13 cellular contexts compared by ENCODE assay signal in the genomic region with DNA sequence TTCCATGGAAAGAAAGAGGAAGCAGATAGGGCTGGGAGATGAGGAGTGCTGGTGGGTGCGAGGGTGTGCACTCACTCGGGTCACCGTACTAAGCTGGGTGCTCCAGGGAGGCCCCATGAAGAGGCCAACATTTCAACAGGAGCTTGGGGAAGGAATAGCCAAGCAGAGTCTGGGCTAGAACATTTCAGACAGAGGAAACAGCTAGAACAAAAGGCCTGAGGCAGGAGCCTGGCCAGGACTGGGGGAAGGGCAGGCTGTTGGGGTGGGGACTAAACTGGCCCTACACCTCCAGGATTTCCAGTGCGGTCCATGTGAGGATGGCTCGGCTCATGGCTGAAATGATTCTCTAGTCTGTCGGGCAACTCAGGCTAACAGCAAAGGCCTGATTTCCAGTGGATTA.
DNase-seq lines count a peak whose midpoint lies in the region; ATAC-seq and TF ChIP-seq lines count a peak whose summit lies in the region.
"Had no signal": no experiment of that assay in that cellular context is flagged by ENCODE, and none has a peak within 500 bp of the region (broad histone marks: within the 10 kb centered on the region; RNA-seq: fewer than 3 reads in every experiment).

No MANE protein-coding gene starts in this region.

- H4K20me1 ChIP-seq in BLaER1 treated with 17β-estradiol and CSF1 and Interleukin-3, amounts not matched to agents 10 nM and 100 nM = no peaks in the 10 kb centered on the region

- H3K4me2 ChIP-seq in BLaER1 treated with 17β-estradiol and CSF1 and Interleukin-3, amounts not matched to agents 10 nM and 100 nM = peak overlapping the region; percentile 86 to 97 (median 95)

- 79 to 92% methylated on average over 6 of the region's 6 CpGs for WGBS in lower leg skin, 2 donors

- no peak overlapping the region; a peak in 2 of 20 replicates for H3K4me3 ChIP-seq in BLaER1 treated with 17β-estradiol and CSF1 and Interleukin-3, amounts not matched to agents 10 nM and 100 nM
- H3K4me3 ChIP-seq in HUES6 (ENCODE audit: low read depth, low read length) = no peak overlapping the region
- no peak overlapping the region for H3K4me3 ChIP-seq in breast epithelium
- peak overlapping the region; percentile 18 for H3K4me3 ChIP-seq in naive thymus-derived CD4-positive, alpha-beta T cell (ENCODE audit: low read length)
- H3K4me3 ChIP-seq in lower leg skin (ENCODE audit: low read depth, poor library complexity, severe bottlenecking) = no peak overlapping the region

- no peak for TF ChIP-seq CTCF in breast epithelium (IDR thresholded peaks at IDR 0.05)
- TF ChIP-seq CTCF in lower leg skin (IDR thresholded peaks at IDR 0.05) = no peak

- TF ChIP-seq POLR2A in breast epithelium (IDR thresholded peaks at IDR 0.05) (no peak), lower leg skin (IDR thresholded peaks at IDR 0.05) (no peak)

- no peaks in the 10 kb centered on the region for H3K27me3 Mint-ChIP-seq in naive thymus-derived CD4-positive, alpha-beta T cell

- peak overlapping the region in 8 of 11 experiments; percentile 0 to 49 (median 38); a peak in 11 of 22 replicates for H3K9ac ChIP-seq in BLaER1 treated with 17β-estradiol and CSF1 and Interleukin-3, amounts not matched to agents 10 nM and 100 nM
- H3K9ac ChIP-seq in HUES6 (ENCODE audit: low read length) = peak overlapping the region; percentile 18

- peak overlapping the region in 9 of 11 experiments; percentile 12 to 89 (median 79); a peak in 17 of 22 replicates for H3K27ac ChIP-seq in BLaER1 treated with 17β-estradiol and CSF1 and Interleukin-3, amounts not matched to agents 10 nM and 100 nM
- H3K27ac ChIP-seq in HUES6 (ENCODE audit: low read depth, low read length) (no peak overlapping the region), breast epithelium (peak overlapping the region; percentile 26 to 52)
- peak overlapping the region; percentile 96 for H3K27ac ChIP-seq in naive thymus-derived CD4-positive, alpha-beta T cell (ENCODE audit: low read depth, low read length)

- POLR2A ChIA-PET in naive thymus-derived CD4-positive, alpha-beta T cell (lab: Charles Lee) = interaction anchor here (0.8 to 37.0 kb wide), 12 partner anchors 9 to 160 kb away, joined by 3 to 1771 read pairs (median 4); partner anchors contain the start of gene ZFP36L2

- H3K4me1 ChIP-seq in BLaER1 treated with 17β-estradiol and CSF1 and Interleukin-3, amounts not matched to agents 10 nM and 100 nM = peaks cover 85 to 100% (median 99%) of the 10 kb centered on the region in 10 experiments
- H3K4me1 ChIP-seq in HUES6 (ENCODE audit: control insufficient read depth, insufficient read depth, low read length) = peaks cover 32% of the 10 kb centered on the region
- H3K4me1 ChIP-seq in breast epithelium = peaks cover 2 to 10% of the 10 kb centered on the region in 2 donors
- H3K4me1 ChIP-seq in naive thymus-derived CD4-positive, alpha-beta T cell (ENCODE audit: control insufficient read depth in 2 of 2, insufficient read depth in 2 of 2, low read length in 2 of 2) = peaks cover 95 to 96% of the 10 kb centered on the region in 2 donors

- H3K27ac Mint-ChIP-seq in naive thymus-derived CD4-positive, alpha-beta T cell = peak overlapping the region; percentile 88 to 100 (median 98)

- intact Hi-C loops in breast epithelium (cut with DNase I; ENCODE audit: low total_unique reads) (loop anchor here (10.0 kb wide), 1 partner anchor 79 kb away; no protein-coding TSS in a partner anchor), lower leg skin (cut with DNase I; ENCODE audit: low total_unique reads) (no loop called here)
- intact Hi-C loops in naive thymus-derived CD4-positive, alpha-beta T cell (cut with micrococcal nuclease) = loop anchor here (2.0 to 10.0 kb wide), 5 partner anchors 291 to 1229 kb away; partner anchors contain the start of genes THADA (in 2 of the 2), CAMKMT (in 1 of the 2) and PREPL (in 1 of the 2)

- no peaks in the 10 kb centered on the region for H3K36me3 ChIP-seq in BLaER1 treated with 17β-estradiol and CSF1 and Interleukin-3, amounts not matched to agents 10 nM and 100 nM
- H3K36me3 ChIP-seq in HUES6 (ENCODE audit: control insufficient read depth, insufficient read depth, low read length) = no peaks in the 10 kb centered on the region
- H3K36me3 ChIP-seq in breast epithelium = no peaks in the 10 kb centered on the region
- H3K36me3 ChIP-seq in naive thymus-derived CD4-positive, alpha-beta T cell (ENCODE audit: control insufficient read depth in 2 of 3, insufficient read depth in 3 of 3, low read length in 3 of 3) = no peaks in the 10 kb centered on the region

- no peak for DNase-seq in breast epithelium (ENCODE audit: low spot score in 2 of 2)
- DNase-seq in naive thymus-derived CD4-positive, alpha-beta T cell = no peak
- no peak for DNase-seq in NCI-H748 treated with DMSO at 0.1 percent for 48 hours (lab: John Stamatoyannopoulos, UW)
- DNase-seq in lower leg skin (ENCODE audit: low spot score in 2 of 2) = no peak
- no peak for DNase-seq in NCI-H1417 treated with DMSO at 0.1 percent for 48 hours (lab: John Stamatoyannopoulos, UW)
- DNase-seq: activated gamma-delta T cell, Calu3, KG1, NCI-H510A treated with DMSO at 0.1 percent for 48 hours, SW 1271 had no signal

- CTCF ChIA-PET in naive thymus-derived CD4-positive, alpha-beta T cell (lab: Charles Lee) = interaction anchor here (0.9 to 13.3 kb wide), 7 partner anchors 16 to 93 kb away, joined by 3 to 203 read pairs (median 10); partner anchors contain the start of gene ZFP36L2

- peaks cover 0 to 21% (median 0%) of the 10 kb centered on the region in 5 donors for H3K36me3 Mint-ChIP-seq in naive thymus-derived CD4-positive, alpha-beta T cell

- peaks cover 70 to 95% (median 87%) of the 10 kb centered on the region in 7 donors for H3K4me1 Mint-ChIP-seq in naive thymus-derived CD4-positive, alpha-beta T cell

- H3K9me3 Mint-ChIP-seq in naive thymus-derived CD4-positive, alpha-beta T cell = peaks cover 0 to 5% (median 0%) of the 10 kb centered on the region in 11 donors

- no peaks in the 10 kb centered on the region for H3K27me3 ChIP-seq in BLaER1 treated with 17β-estradiol and CSF1 and Interleukin-3, amounts not matched to agents 10 nM and 100 nM
- no peaks in the 10 kb centered on the region for H3K27me3 ChIP-seq in HUES6 (ENCODE audit: control insufficient read depth, insufficient read depth, low read length)
- no peaks in the 10 kb centered on the region for H3K27me3 ChIP-seq in breast epithelium
- H3K27me3 ChIP-seq in naive thymus-derived CD4-positive, alpha-beta T cell (ENCODE audit: control insufficient read depth in 2 of 2, insufficient read depth in 2 of 2, low read length in 2 of 2) = no peaks in the 10 kb centered on the region

- peak overlapping the region; percentile 49 to 88 (median 77) for H3K4me3 Mint-ChIP-seq in naive thymus-derived CD4-positive, alpha-beta T cell

- no peak for ATAC-seq in naive thymus-derived CD4-positive, alpha-beta T cell
- no peak for ATAC-seq in GM18907 (IDR thresholded peaks at IDR 0.05; ENCODE audit: unreplicated experiment)

- no peaks in the 10 kb centered on the region for H3K9me3 ChIP-seq in BLaER1 treated with 17β-estradiol and CSF1 and Interleukin-3, amounts not matched to agents 10 nM and 100 nM (replicated peaks in 1 of 11)
- no peaks in the 10 kb centered on the region for H3K9me3 ChIP-seq in HUES6 (ENCODE audit: control insufficient read depth, insufficient read depth, low read depth, low read length)
- no peaks in the 10 kb centered on the region for H3K9me3 ChIP-seq in breast epithelium
- no peaks in the 10 kb centered on the region for H3K9me3 ChIP-seq in naive thymus-derived CD4-positive, alpha-beta T cell (ENCODE audit: control insufficient read depth in 2 of 3, low read length in 3 of 3)
